ENCODE assay signal across 7 cellular contexts in the genomic region with DNA sequence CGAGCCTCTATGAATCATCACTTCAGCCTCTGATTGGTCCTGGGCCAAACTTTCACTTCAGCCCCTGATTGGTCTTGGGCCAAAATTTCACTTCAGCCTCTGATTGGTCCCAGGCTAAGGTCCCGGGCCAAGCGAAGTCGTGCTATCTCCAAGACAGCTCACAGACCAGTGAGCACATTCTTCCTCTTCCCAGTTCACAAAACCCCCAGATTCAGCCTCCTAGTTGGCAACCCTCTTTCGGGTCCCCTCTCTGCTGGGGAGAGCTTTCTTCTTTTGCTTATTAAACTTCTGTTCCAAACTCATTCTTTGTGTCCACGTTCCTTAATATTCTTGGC.
DNase-seq lines count a peak whose midpoint lies in the region; ATAC-seq, FAIRE-seq and TF ChIP-seq lines count a peak whose summit lies in the region.
"Not testable (repeated sequence)": the region's sequence is repeated elsewhere in the genome, so short reads cannot be mapped to it uniquely, and the experiment has no call there.

No MANE protein-coding gene starts in this region.

- not testable (repeated sequence) for H3K27ac ChIP-seq in IMR-90 (ENCODE audit: insufficient read depth, low read length); K562 (ENCODE audit: extremely low read depth, low read depth, low read length)

- in situ Hi-C loops in IMR-90 (cut with MboI; ENCODE audit: low sequenced_read_pairs); K562 (cut with MboI): not testable (repeated sequence)

- not testable (repeated sequence) for TF ChIP-seq EP300 in K562 (IDR thresholded peaks at IDR 0.05; ENCODE audit: low read length)

- H3K4me3 ChIP-seq in IMR-90 (ENCODE audit: insufficient read depth, low read depth, low read length); K562: not testable (repeated sequence)

- H3K4me3 Mint-ChIP-seq in activated CD4-positive, alpha-beta T cell treated with anti-CD3 and anti-CD28 coated beads for 36 hours = peak overlapping the region; percentile 88
- H3K4me3 Mint-ChIP-seq in activated T-helper 17 cell treated with anti-CD3 and anti-CD28 coated beads, Interleukin-2, amount 50 U/mL, for 72 hours = peak overlapping the region; percentile 99
- H3K4me3 Mint-ChIP-seq in neural crest cell = peak overlapping the region; percentile 93

- H4K5ac ChIP-seq in IMR-90 (ENCODE audit: low read depth, low read length) = not testable (repeated sequence)

- not testable (repeated sequence) for H3K14ac ChIP-seq in IMR-90 (replicated peaks; ENCODE audit: low read depth, low read length)

- H3K27me3 Mint-ChIP-seq in activated CD4-positive, alpha-beta T cell treated with anti-CD3 and anti-CD28 coated beads for 36 hours; activated T-helper 17 cell treated with anti-CD3 and anti-CD28 coated beads, Interleukin-2, amount 50 U/mL, for 72 hours; neural crest cell (ENCODE audit: low read depth): not testable (repeated sequence)

- CTCF ChIA-PET in IMR-90 (lab: Yijun Ruan, JAX); activated CD4-positive, alpha-beta T cell treated with anti-CD3 and anti-CD28 coated beads for 36 hours (lab: Charles Lee); K562 (lab: Yijun Ruan, JAX; ENCODE audit: low intra/inter-chr PET ratio): not testable (repeated sequence)

- H3K9ac ChIP-seq in IMR-90 (ENCODE audit: low read depth, low read length); K562 (ENCODE audit: insufficient read depth in 1 of 2, low read depth in 2 of 2, low read length in 2 of 2): not testable (repeated sequence)

- not testable (repeated sequence) for BruUV-seq in IMR-90 (replicated peaks; lab: Mats Ljungman, UMichigan); K562 (replicated peaks; lab: Mats Ljungman, UMichigan)

- H2BK5ac ChIP-seq in IMR-90 (ENCODE audit: low read depth, low read length, poor library complexity, severe bottlenecking) = not testable (repeated sequence)

- H3K23ac ChIP-seq in IMR-90 (ENCODE audit: low read depth, low read length) = not testable (repeated sequence)

- not testable (repeated sequence) for H3K4ac ChIP-seq in IMR-90 (ENCODE audit: low read depth, low read length)

- peak; percentile 60 for ATAC-seq in GM18868 (IDR thresholded peaks at IDR 0.05; ENCODE audit: unreplicated experiment)
- peak; percentile 53; the same call in 1 of the 2 replicates for ATAC-seq in IMR-90 (ENCODE audit: low read depth)
- not testable (repeated sequence) for ATAC-seq in activated CD4-positive, alpha-beta T cell treated with anti-CD3 and anti-CD28 coated beads for 36 hours; activated T-helper 17 cell treated with anti-CD3 and anti-CD28 coated beads, Interleukin-2, amount 50 U/mL, for 72 hours (replicated peaks); K562
- ATAC-seq in left ventricle myocardium superior = peak; percentile 60

- not testable (repeated sequence) for H2BK120ac ChIP-seq in IMR-90 (ENCODE audit: low read depth, low read length)

- not testable (repeated sequence) for H3K36me3 ChIP-seq in IMR-90 (ENCODE audit: control insufficient read depth, insufficient read depth, low read length); K562 (ENCODE audit: control insufficient read depth, insufficient read depth, low read length)

- H3K9me1 ChIP-seq in IMR-90 (ENCODE audit: insufficient read depth, low read length); K562 (ENCODE audit: control insufficient read depth, insufficient read depth, low read length): not testable (repeated sequence)

- not testable (repeated sequence) for H3K56ac ChIP-seq in IMR-90 (ENCODE audit: extremely low read depth, insufficient read depth, low read length)

- TF ChIP-seq CTCF in IMR-90 (conservative IDR thresholded peaks at IDR 0.05; ENCODE audit: low read depth, low read length); K562 (IDR thresholded peaks at IDR 0.05 in 2 of 3, conservative IDR thresholded peaks at IDR 0.05 in 1 of 3; ENCODE audit: insufficient read depth in 2 of 3, low read depth in 1 of 3, low read length in 3 of 3); neural crest cell (conservative IDR thresholded peaks at IDR 0.05): not testable (repeated sequence)

- not testable (repeated sequence) for TF ChIP-seq POLR2A in IMR-90 (IDR thresholded peaks at IDR 0.05; ENCODE audit: low read depth, low read length); K562 (conservative IDR thresholded peaks at IDR 0.05)

- not testable (repeated sequence) for H2AFZ ChIP-seq in IMR-90 (replicated peaks; ENCODE audit: low read length, poor library complexity); K562 (ENCODE audit: low read depth, low read length)

- H3K79me1 ChIP-seq in IMR-90 (ENCODE audit: low read depth in 1 of 2, low read length in 2 of 2) = not testable (repeated sequence)

- not testable (repeated sequence) for H3K9me3 Mint-ChIP-seq in activated CD4-positive, alpha-beta T cell treated with anti-CD3 and anti-CD28 coated beads for 36 hours (ENCODE audit: low read depth); activated T-helper 17 cell treated with anti-CD3 and anti-CD28 coated beads, Interleukin-2, amount 50 U/mL, for 72 hours; neural crest cell

- H3K18ac ChIP-seq in IMR-90 (ENCODE audit: low read depth, low read length) = not testable (repeated sequence)

- not testable (repeated sequence) for H4K8ac ChIP-seq in IMR-90 (ENCODE audit: low read depth in 2 of 2, low read length in 2 of 2)

- not testable (repeated sequence) for H2BK15ac ChIP-seq in IMR-90 (ENCODE audit: low read depth, low read length)

- intact Hi-C loops in IMR-90 (cut with micrococcal nuclease); activated CD4-positive, alpha-beta T cell treated with anti-CD3 and anti-CD28 coated beads for 36 hours (cut with DNase I, micrococcal nuclease); K562 (cut with micrococcal nuclease); left ventricle myocardium superior (cut with micrococcal nuclease): not testable (repeated sequence)

- FAIRE-seq in K562 (lab: Jason Lieb, UNC) = peak; percentile 29

- POLR2A ChIA-PET in IMR-90 (lab: Charles Lee; ENCODE audit: unreplicated experiment); activated CD4-positive, alpha-beta T cell treated with anti-CD3 and anti-CD28 coated beads for 36 hours (lab: Charles Lee); K562 (lab: Yijun Ruan, JAX): not testable (repeated sequence)

- H2AK9ac ChIP-seq in IMR-90 (replicated peaks; ENCODE audit: low read depth, low read length, poor library complexity) = not testable (repeated sequence)

- H3K4me2 ChIP-seq in IMR-90 (ENCODE audit: low read depth, low read length); K562 (ENCODE audit: insufficient read depth, low read length): not testable (repeated sequence)

- not testable (repeated sequence) for H3K27me3 ChIP-seq in IMR-90 (ENCODE audit: control insufficient read depth, insufficient read depth, low read length); K562 (ENCODE audit: control insufficient read depth in 2 of 2, insufficient read depth in 2 of 2, low read length in 2 of 2)

- H2BK20ac ChIP-seq in IMR-90 (ENCODE audit: low read depth, low read length) = not testable (repeated sequence)

- H3K36me3 Mint-ChIP-seq in activated CD4-positive, alpha-beta T cell treated with anti-CD3 and anti-CD28 coated beads for 36 hours (ENCODE audit: low read depth); activated T-helper 17 cell treated with anti-CD3 and anti-CD28 coated beads, Interleukin-2, amount 50 U/mL, for 72 hours (ENCODE audit: low read depth); neural crest cell (ENCODE audit: low read depth): not testable (repeated sequence)

- WGBS in IMR-90 (ENCODE audit: extremely low coverage in 2 of 2, insufficient read length in 1 of 2), 2 experiments = no CpG with 5 or more reads among the region's 6 CpGs
- no CpG with 5 or more reads among the region's 6 CpGs for WGBS in K562 (ENCODE audit: insufficient coverage, low coverage, missing lambda C conversion rate)

- dilution Hi-C loops in IMR-90 (cut with HindIII; ENCODE audit: low sequenced_read_pairs, unreplicated experiment) = not testable (repeated sequence)

- not testable (repeated sequence) for H4K20me1 ChIP-seq in IMR-90 (ENCODE audit: insufficient read depth, low read length); K562 (replicated peaks; ENCODE audit: control insufficient read depth, insufficient read depth, low read length)

- not testable (repeated sequence) for TF ChIP-seq RAD21 in IMR-90 (IDR thresholded peaks at IDR 0.05; ENCODE audit: low read length); K562 (CRISPR knock-in tag; conservative IDR thresholded peaks at IDR 0.05 in 1 of 2, IDR thresholded peaks at IDR 0.05 in 1 of 2)

- H2AK5ac ChIP-seq in IMR-90 (ENCODE audit: low read depth, low read length) = not testable (repeated sequence)

- H3K9me3 ChIP-seq in IMR-90 (ENCODE audit: control insufficient read depth, insufficient read depth, low read length); K562 (replicated peaks; ENCODE audit: control insufficient read depth, insufficient read depth, low read depth, low read length): not testable (repeated sequence)

- not testable (repeated sequence) for H3K4me1 ChIP-seq in IMR-90 (ENCODE audit: control insufficient read depth, insufficient read depth, low read length); K562 (replicated peaks in 1 of 2; ENCODE audit: control insufficient read depth in 2 of 2, insufficient read depth in 2 of 2, low read length in 2 of 2)

- not testable (repeated sequence) for H4K91ac ChIP-seq in IMR-90 (ENCODE audit: insufficient read depth, low read depth, low read length)

- H3K27ac Mint-ChIP-seq in activated CD4-positive, alpha-beta T cell treated with anti-CD3 and anti-CD28 coated beads for 36 hours = peak overlapping the region; percentile 84
- not testable (repeated sequence) for H3K27ac Mint-ChIP-seq in activated T-helper 17 cell treated with anti-CD3 and anti-CD28 coated beads, Interleukin-2, amount 50 U/mL, for 72 hours
- H3K27ac Mint-ChIP-seq in neural crest cell (ENCODE audit: unreplicated experiment) = peak overlapping the region; percentile 99

- not testable (repeated sequence) for H3K79me2 ChIP-seq in K562 (ENCODE audit: control insufficient read depth, insufficient read depth, low read length)

- not testable (repeated sequence) for H3K4me1 Mint-ChIP-seq in activated CD4-positive, alpha-beta T cell treated with anti-CD3 and anti-CD28 coated beads for 36 hours; activated T-helper 17 cell treated with anti-CD3 and anti-CD28 coated beads, Interleukin-2, amount 50 U/mL, for 72 hours
- peaks cover 10% of the 10 kb centered on the region for H3K4me1 Mint-ChIP-seq in neural crest cell

- DNase-seq in IMR-90; activated CD4-positive, alpha-beta T cell treated with anti-CD3 and anti-CD28 coated beads for 36 hours; K562 (ENCODE audit: extremely low read depth in 1 of 4, low spot score in 3 of 4); left ventricle myocardium superior; neural crest cell (ENCODE audit: low read depth, low spot score): not testable (repeated sequence)
